Comparison of ENCODE assay signal across 8 cellular contexts in the genomic region with DNA sequence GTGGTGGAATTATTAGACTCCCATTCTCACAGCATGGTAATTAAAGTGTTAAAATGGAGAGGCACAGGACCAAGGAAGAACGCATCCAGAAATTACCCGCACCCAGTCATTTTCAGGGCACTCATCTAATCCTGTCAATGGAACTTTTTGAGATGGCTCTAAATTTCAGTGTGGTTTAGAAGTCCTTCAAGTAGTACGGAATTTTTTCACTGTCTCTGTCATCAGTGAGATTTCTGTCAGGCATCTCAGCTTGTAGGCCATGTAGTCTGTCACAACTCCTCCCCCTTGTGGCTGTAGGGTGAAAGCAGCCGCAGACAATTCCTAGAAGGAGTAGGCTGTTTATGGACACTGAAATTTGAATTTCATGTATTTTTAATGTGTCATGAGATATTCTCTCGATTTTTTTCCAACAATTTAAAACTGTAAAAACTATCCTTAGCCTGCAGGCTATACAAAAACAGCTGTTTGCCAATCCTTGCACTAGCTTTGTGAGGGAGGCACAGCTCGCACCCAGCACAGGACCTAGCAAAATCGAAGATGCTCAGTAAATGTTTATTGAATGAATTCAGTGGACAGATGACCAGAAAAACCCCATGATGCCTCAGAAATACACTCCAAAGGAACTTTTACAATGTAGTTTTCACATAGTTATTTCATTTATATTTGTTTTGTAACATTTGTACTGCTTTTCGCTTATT. TPM values are rescaled to one million over a fixed set of nuclear protein-coding genes. Genes with fewer than 3 reads are reported as not detected.
DNase-seq lines count a peak whose midpoint lies in the region; ATAC-seq and TF ChIP-seq lines count a peak whose summit lies in the region.

No MANE protein-coding gene starts in this region.

- H3K36me3 ChIP-seq in iPS DF 6.9 (ENCODE audit: control insufficient read depth, insufficient read depth, low read length) (no peaks in the 10 kb centered on the region), spleen (peaks cover 0 to 42% (median 10%) of the 10 kb centered on the region in 6 donors)

- H3K4me3 ChIP-seq in iPS DF 6.9 (ENCODE audit: low read length): no peak overlapping the region
- no peak overlapping the region for H3K4me3 ChIP-seq in spleen

- H3K9me3 Mint-ChIP-seq in brain: no peaks in the 10 kb centered on the region

- no peaks in the 10 kb centered on the region for H3K9me3 ChIP-seq in iPS DF 6.9 (ENCODE audit: control insufficient read depth, insufficient read depth, low read length)
- H3K9me3 ChIP-seq in spleen: no peaks in the 10 kb centered on the region

- peak; percentile 52 for DNase-seq in DMS153 (lab: John Stamatoyannopoulos, UW)
- DNase-seq in GOT3 (lab: John Stamatoyannopoulos, UW): peak; percentile 49
- peak; percentile 13 to 65 for DNase-seq in NCI-H1930 (lab: John Stamatoyannopoulos, UW)
- DNase-seq in T-helper 9 cell: peak; percentile 42
- DNase-seq in iPS DF 6.9 (ENCODE audit: low read depth, low spot score): peak; percentile 29
- DNase-seq in spleen: no peak

- H3K27ac ChIP-seq in iPS DF 6.9 (ENCODE audit: low read length) (no peak overlapping the region), spleen (no peak overlapping the region)

- no CpG with 5 or more reads among the region's 8 CpGs for WGBS in iPS DF 6.9 (ENCODE audit: insufficient coverage, insufficient read length)
- 45 to 51% (median 48%) methylated on average over 8 of the region's 8 CpGs for WGBS in spleen, 5 donors

- peaks cover 3% of the 10 kb centered on the region for H3K27me3 Mint-ChIP-seq in brain

- peaks cover 8% of the 10 kb centered on the region for H3K36me3 Mint-ChIP-seq in brain

- TF ChIP-seq CTCF in brain (conservative IDR thresholded peaks at IDR 0.05): peak; percentile 78 to 87
- TF ChIP-seq CTCF in spleen (IDR thresholded peaks at IDR 0.05 in 8 of 11, conservative IDR thresholded peaks at IDR 0.05 in 3 of 11): peak; percentile 37 to 84 (median 76)

- ATAC-seq in HG02571 (IDR thresholded peaks at IDR 0.05; ENCODE audit: unreplicated experiment): no peak

- H3K4me1 ChIP-seq in iPS DF 6.9 (ENCODE audit: control insufficient read depth, insufficient read depth, low read length): no peaks in the 10 kb centered on the region
- peaks cover 0 to 6% (median 2%) of the 10 kb centered on the region in 6 donors for H3K4me1 ChIP-seq in spleen

- no peaks in the 10 kb centered on the region for H3K27me3 ChIP-seq in iPS DF 6.9 (ENCODE audit: control insufficient read depth, insufficient read depth, low read length)
- no peaks in the 10 kb centered on the region for H3K27me3 ChIP-seq in spleen (replicated peaks in 1 of 7)

- intact Hi-C loops in spleen (cut with DNase I; ENCODE audit: low total_unique reads): no loop called here

- no peak for TF ChIP-seq POLR2A in spleen (IDR thresholded peaks at IDR 0.05)

- H3K4me1 Mint-ChIP-seq in brain: peaks cover 8% of the 10 kb centered on the region

- H3K27ac Mint-ChIP-seq in brain: peak overlapping the region; percentile 17 to 87 (median 44)

- peak overlapping the region in 3 of 5 experiments; percentile 5 to 59 (median 35) for H3K4me3 Mint-ChIP-seq in brain

RNA-seq across cellular contexts. Expression of a gene that starts 6.6 kb away (rescaled TPM):
- 33.2 TPM for polyA plus RNA-seq in brain (ENCODE audit: insufficient read depth, low read depth, low replicate concordance)
- 10 to 100 TPM; 23.0 to 42.8 (median 38.4) TPM for total RNA-seq in spleen
- polyA plus RNA-seq in spleen: 10 to 100 TPM; 15.3 to 21.0 (median 17.8) TPM

RNA-seq across cellular contexts. Expression of a gene that starts 43.8 kb away (rescaled TPM):
- polyA plus RNA-seq in brain (ENCODE audit: insufficient read depth, low read depth, low replicate concordance): 2.9 TPM
- total RNA-seq in spleen: 10 to 100 TPM; 13.6 to 21.9 (median 16.3) TPM
- 1 to 10 TPM; 6.9 to 7.7 (median 7.3) TPM for polyA plus RNA-seq in spleen
